In the genomic region with DNA sequence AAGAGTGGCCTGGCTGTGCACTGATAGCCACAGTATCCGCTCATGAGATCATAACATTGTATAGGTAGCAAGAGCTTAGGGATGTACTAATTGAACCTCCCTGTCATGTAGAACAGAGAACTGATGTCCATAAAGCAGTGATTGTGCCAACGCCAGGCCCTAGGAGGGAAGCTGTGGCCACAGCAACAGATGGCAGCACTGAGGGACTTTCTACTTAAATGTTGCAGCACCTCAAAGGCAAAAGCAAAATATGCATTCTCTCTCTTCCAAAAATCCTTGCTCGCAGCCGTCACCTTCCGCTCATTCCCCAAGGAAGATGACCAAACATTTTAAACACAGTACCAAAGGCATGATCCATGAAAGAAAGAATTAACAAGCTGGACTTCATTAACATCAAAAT, we compare ENCODE assay signal across 1 cellular context.
TF ChIP-seq lines count a peak whose summit lies in the region.

No MANE protein-coding gene starts in this region.

TF ChIP-seq in SK-N-SH, 30 proteins besides CTCF, POLR2A, EP300 and RAD21 (continued from another document):
- TF ChIP-seq, protein P1, sequence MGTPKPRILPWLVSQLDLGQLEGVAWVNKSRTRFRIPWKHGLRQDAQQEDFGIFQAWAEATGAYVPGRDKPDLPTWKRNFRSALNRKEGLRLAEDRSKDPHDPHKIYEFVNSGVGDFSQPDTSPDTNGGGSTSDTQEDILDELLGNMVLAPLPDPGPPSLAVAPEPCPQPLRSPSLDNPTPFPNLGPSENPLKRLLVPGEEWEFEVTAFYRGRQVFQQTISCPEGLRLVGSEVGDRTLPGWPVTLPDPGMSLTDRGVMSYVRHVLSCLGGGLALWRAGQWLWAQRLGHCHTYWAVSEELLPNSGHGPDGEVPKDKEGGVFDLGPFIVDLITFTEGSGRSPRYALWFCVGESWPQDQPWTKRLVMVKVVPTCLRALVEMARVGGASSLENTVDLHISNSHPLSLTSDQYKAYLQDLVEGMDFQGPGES (IDR thresholded peaks at IDR 0.05; ENCODE audit: low read depth, low read length): no peak
- no peak for TF ChIP-seq GATA2 (CRISPR knock-in tag; IDR thresholded peaks at IDR 0.05)
TF ChIP-seq in SK-N-SH: peak in this region for 0.
